In genomic region chr9:136267261-136268111, GRCh38 we compare ENCODE assay signal across 8 cellular contexts. TPM values are rescaled to one million over a fixed set of nuclear protein-coding genes. Genes with fewer than 3 reads are reported as not detected.
A peak's percentile ranks its signal among the peaks of the same experiment; 100 is the strongest.
DNase-seq lines count a peak whose midpoint lies in the region; ATAC-seq and TF ChIP-seq lines count a peak whose summit lies in the region.

No MANE protein-coding gene starts in this region.

- H3K9ac ChIP-seq in duodenal mucosa (ENCODE audit: low read depth in 1 of 2, low read length in 2 of 2), result no peak overlapping the region

- H3K4me3 ChIP-seq in duodenal mucosa (ENCODE audit: low read depth in 1 of 2, low read length in 2 of 2) (peak overlapping the region; percentile 54 to 64), lung (peak overlapping the region; percentile 35)

- TF ChIP-seq CTCF in GM10266 (IDR thresholded peaks at IDR 0.05; ENCODE audit: control insufficient read depth, insufficient read depth, low read depth, missing control alignments) (peak; percentile 54), lung (IDR thresholded peaks at IDR 0.05; ENCODE audit: control extremely low read depth, extremely low read depth) (peak; percentile 25)

- CTCF ChIA-PET in activated CD4-positive, alpha-beta memory T cell treated with anti-CD3 and anti-CD28 coated beads for 36 hours (lab: Charles Lee), result interaction anchor here (0.5 to 1.7 kb wide), 12 partner anchors 10 to 178 kb away, joined by 3 to 9 read pairs (median 4); no protein-coding TSS in a partner anchor

- peaks cover 4 to 11% of the 10 kb centered on the region in 2 donors for H3K27me3 ChIP-seq in duodenal mucosa (ENCODE audit: control insufficient read depth in 1 of 2, insufficient read depth in 2 of 2, low read length in 2 of 2)
- no peaks in the 10 kb centered on the region for H3K27me3 ChIP-seq in lung (ENCODE audit: control insufficient read depth, insufficient read depth)

- 12% methylated on average over 59 to 60 of the region's 60 CpGs for WGBS in lung, 2 donors

- H3K27ac ChIP-seq in duodenal mucosa (ENCODE audit: low read depth, low read length), result peak overlapping the region; percentile 3
- no peak overlapping the region for H3K27ac ChIP-seq in lung (ENCODE audit: low read depth in 1 of 2, low read length in 1 of 2)

- H3K9me3 ChIP-seq in duodenal mucosa (ENCODE audit: control insufficient read depth in 1 of 2, low read length in 2 of 2) (no peaks in the 10 kb centered on the region), lung (ENCODE audit: control insufficient read depth in 2 of 2, insufficient read depth in 1 of 2, low read length in 1 of 2) (no peaks in the 10 kb centered on the region)

- POLR2A ChIA-PET in activated CD4-positive, alpha-beta memory T cell treated with anti-CD3 and anti-CD28 coated beads for 36 hours (lab: Charles Lee), result interaction anchor here (1.0 to 1.3 kb wide), 4 partner anchors 17 to 539 kb away, joined by 3 to 4 read pairs (median 3); no protein-coding TSS in a partner anchor

- H3K4me3 Mint-ChIP-seq in activated CD4-positive, alpha-beta memory T cell treated with anti-CD3 and anti-CD28 coated beads for 36 hours, result peak overlapping the region; percentile 65

- peaks cover 5 to 6% of the 10 kb centered on the region in 2 donors for H3K4me1 ChIP-seq in duodenal mucosa (ENCODE audit: control insufficient read depth in 1 of 2, insufficient read depth in 2 of 2, low read length in 2 of 2)
- peaks cover 0 to 6% of the 10 kb centered on the region in 2 donors for H3K4me1 ChIP-seq in lung (ENCODE audit: control insufficient read depth in 2 of 2, insufficient read depth in 2 of 2, low read length in 2 of 2)

- no peaks in the 10 kb centered on the region for H3K27me3 Mint-ChIP-seq in activated CD4-positive, alpha-beta memory T cell treated with anti-CD3 and anti-CD28 coated beads for 36 hours

- ATAC-seq in HG02678 (IDR thresholded peaks at IDR 0.05; ENCODE audit: unreplicated experiment), result peak; percentile 69
- peak; percentile 92 for ATAC-seq in lung (ENCODE audit: insufficient read depth, low FRiP score)

- intact Hi-C loops in activated CD4-positive, alpha-beta memory T cell treated with anti-CD3 and anti-CD28 coated beads for 36 hours (cut with micrococcal nuclease), result loop anchor here (1.0 kb wide), 1 partner anchor 22 kb away; the partner anchor contains the start of gene QSOX2

- H3K36me3 Mint-ChIP-seq in activated CD4-positive, alpha-beta memory T cell treated with anti-CD3 and anti-CD28 coated beads for 36 hours, result no peaks in the 10 kb centered on the region

- DNase-seq in GM10266 (ENCODE audit: extremely low spot score), result peak; percentile 99
- peak; percentile 81 for DNase-seq in NCI-H2196 (lab: John Stamatoyannopoulos, UW; ENCODE audit: unreplicated experiment)
- peak; percentile 91 for DNase-seq in activated CD4-positive, alpha-beta memory T cell treated with anti-CD3 and anti-CD28 coated beads for 36 hours
- DNase-seq in lung (ENCODE audit: low spot score), result peak; percentile 75
- DNase-seq in stimulated activated CD4-positive, alpha-beta T cell treated with anti-CD3 and anti-CD28 coated beads, TNF-alpha, amount 100 ng/mL, for 1 hour (ENCODE audit: low read depth in 3 of 3, low spot score in 1 of 3), result peak; percentile 62 to 84 (median 82)
- DNase-seq in NCI-H2171 treated with DMSO at 0.1 percent for 48 hours (lab: John Stamatoyannopoulos, UW), result no peak

- H3K36me3 ChIP-seq in duodenal mucosa (ENCODE audit: control insufficient read depth in 1 of 2, insufficient read depth in 2 of 2, low read length in 2 of 2), result no peaks in the 10 kb centered on the region
- H3K36me3 ChIP-seq in lung (ENCODE audit: control insufficient read depth in 2 of 2, insufficient read depth in 2 of 2, low read length in 2 of 2), result no peaks in the 10 kb centered on the region

- peak overlapping the region; percentile 18 for H3K27ac Mint-ChIP-seq in activated CD4-positive, alpha-beta memory T cell treated with anti-CD3 and anti-CD28 coated beads for 36 hours

- H3K9me3 Mint-ChIP-seq in activated CD4-positive, alpha-beta memory T cell treated with anti-CD3 and anti-CD28 coated beads for 36 hours, result no peaks in the 10 kb centered on the region

- peaks cover 7% of the 10 kb centered on the region for H3K4me1 Mint-ChIP-seq in activated CD4-positive, alpha-beta memory T cell treated with anti-CD3 and anti-CD28 coated beads for 36 hours (ENCODE audit: low read depth)

RNA-seq across cellular contexts. Expression of gene QSOX2, which starts 21.9 kb away (rescaled TPM):
- 10 to 100 TPM; 19.0 to 19.4 TPM for total RNA-seq in activated CD4-positive, alpha-beta memory T cell treated with anti-CD3 and anti-CD28 coated beads for 36 hours
- total RNA-seq in lung, result 10 to 100 TPM; 10.4 to 12.2 TPM
- 10 to 100 TPM in 1 of 2 donors, 1 to 10 TPM in 1; 4.9 to 10.3 TPM for polyA plus RNA-seq in lung

RNA-seq across cellular contexts. Expression of gene CCDC187, which starts 36.4 kb away (rescaled TPM):
- not detected for total RNA-seq in activated CD4-positive, alpha-beta memory T cell treated with anti-CD3 and anti-CD28 coated beads for 36 hours
- total RNA-seq in lung, result 10 to 100 TPM; 11.4 to 16.8 TPM
- polyA plus RNA-seq in lung, result 1 to 10 TPM; 2.0 to 2.1 TPM

RNA-seq across cellular contexts. Expression of gene GPSM1, which starts 59.9 kb away (rescaled TPM):
- total RNA-seq in activated CD4-positive, alpha-beta memory T cell treated with anti-CD3 and anti-CD28 coated beads for 36 hours, result 10 to 100 TPM; 10.6 to 11.3 TPM
- 10 to 100 TPM; 28.5 to 41.6 TPM for total RNA-seq in lung
- 10 to 100 TPM; 12.6 to 16.8 TPM for polyA plus RNA-seq in lung

Comparison
In these comparisons a context has a peak if more than half of its experiments do, and no peak if none do; other contexts are left out.
1. RNA of gene CCDC187, which starts 36.4 kb away (total RNA-seq): 11.4 to 16.8 TPM in lung; not detected in activated CD4-positive, alpha-beta memory T cell treated with anti-CD3 and anti-CD28 coated beads for 36 hours; every median in the first group is over 10 times any median in the second.